1 cellular context compared by ENCODE assay signal in genomic region chr1:6249732-6250689, GRCh38.
TF ChIP-seq lines count a peak whose summit lies in the region.

No MANE protein-coding gene starts in this region.

TF ChIP-seq in WTC11, 78 proteins besides CTCF, POLR2A, EP300 and RAD21 (continued from another document):
- TF ChIP-seq, protein P1, sequence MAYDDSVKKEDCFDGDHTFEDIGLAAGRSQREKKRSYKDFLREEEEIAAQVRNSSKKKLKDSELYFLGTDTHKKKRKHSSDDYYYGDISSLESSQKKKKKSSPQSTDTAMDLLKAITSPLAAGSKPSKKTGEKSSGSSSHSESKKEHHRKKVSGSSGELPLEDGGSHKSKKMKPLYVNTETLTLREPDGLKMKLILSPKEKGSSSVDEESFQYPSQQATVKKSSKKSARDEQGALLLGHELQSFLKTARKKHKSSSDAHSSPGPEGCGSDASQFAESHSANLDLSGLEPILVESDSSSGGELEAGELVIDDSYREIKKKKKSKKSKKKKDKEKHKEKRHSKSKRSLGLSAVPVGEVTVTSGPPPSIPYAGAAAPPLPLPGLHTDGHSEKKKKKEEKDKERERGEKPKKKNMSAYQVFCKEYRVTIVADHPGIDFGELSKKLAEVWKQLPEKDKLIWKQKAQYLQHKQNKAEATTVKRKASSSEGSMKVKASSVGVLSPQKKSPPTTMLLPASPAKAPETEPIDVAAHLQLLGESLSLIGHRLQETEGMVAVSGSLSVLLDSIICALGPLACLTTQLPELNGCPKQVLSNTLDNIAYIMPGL (CRISPR knock-in tag; IDR thresholded peaks at IDR 0.05): peak; percentile 33; the same call in 1 of the 2 replicates
- TF ChIP-seq FOXJ3 (CRISPR knock-in tag; IDR thresholded peaks at IDR 0.05; ENCODE audit: borderline replicate concordance): no peak
